ENCODE assay signal across 2 cellular contexts in the genomic region with DNA sequence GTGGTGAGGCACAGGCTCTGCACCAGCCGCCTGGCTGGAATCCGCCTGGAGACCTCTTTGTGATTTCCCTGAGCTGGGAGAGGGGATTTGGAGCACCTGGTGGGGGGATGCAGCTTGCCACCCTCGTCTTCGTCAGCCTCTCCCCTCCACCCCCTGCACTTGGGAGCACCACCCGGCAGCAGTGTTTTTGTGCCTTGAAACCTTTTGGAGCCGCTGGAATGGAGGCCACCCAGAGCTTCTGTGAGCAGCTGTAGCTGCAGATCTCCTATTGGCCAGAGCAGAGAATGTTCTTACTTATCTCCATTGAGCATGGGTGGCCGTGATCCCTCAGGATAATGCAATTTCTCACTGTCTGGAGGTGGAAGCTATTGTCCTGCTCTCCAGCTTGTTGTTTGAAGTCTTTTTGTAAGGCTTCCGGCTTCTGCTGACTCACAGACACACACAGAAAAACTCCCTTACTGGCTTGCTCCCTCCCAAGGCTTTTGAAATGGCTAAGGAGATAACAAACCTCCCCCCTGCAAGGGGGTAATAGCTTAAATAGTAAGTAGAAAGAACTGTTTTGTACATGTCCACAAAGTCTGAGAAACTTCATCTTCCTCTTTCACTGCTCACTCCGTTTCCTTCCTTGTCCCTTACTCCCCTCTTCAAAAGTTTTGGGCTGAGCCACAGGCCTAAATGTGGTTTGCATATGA.
TF ChIP-seq lines count a peak whose summit lies in the region.

No MANE protein-coding gene starts in this region.

TF ChIP-seq in GM23338, 12 proteins besides CTCF, POLR2A, EP300 and RAD21:
- TF ChIP-seq, protein P1, sequence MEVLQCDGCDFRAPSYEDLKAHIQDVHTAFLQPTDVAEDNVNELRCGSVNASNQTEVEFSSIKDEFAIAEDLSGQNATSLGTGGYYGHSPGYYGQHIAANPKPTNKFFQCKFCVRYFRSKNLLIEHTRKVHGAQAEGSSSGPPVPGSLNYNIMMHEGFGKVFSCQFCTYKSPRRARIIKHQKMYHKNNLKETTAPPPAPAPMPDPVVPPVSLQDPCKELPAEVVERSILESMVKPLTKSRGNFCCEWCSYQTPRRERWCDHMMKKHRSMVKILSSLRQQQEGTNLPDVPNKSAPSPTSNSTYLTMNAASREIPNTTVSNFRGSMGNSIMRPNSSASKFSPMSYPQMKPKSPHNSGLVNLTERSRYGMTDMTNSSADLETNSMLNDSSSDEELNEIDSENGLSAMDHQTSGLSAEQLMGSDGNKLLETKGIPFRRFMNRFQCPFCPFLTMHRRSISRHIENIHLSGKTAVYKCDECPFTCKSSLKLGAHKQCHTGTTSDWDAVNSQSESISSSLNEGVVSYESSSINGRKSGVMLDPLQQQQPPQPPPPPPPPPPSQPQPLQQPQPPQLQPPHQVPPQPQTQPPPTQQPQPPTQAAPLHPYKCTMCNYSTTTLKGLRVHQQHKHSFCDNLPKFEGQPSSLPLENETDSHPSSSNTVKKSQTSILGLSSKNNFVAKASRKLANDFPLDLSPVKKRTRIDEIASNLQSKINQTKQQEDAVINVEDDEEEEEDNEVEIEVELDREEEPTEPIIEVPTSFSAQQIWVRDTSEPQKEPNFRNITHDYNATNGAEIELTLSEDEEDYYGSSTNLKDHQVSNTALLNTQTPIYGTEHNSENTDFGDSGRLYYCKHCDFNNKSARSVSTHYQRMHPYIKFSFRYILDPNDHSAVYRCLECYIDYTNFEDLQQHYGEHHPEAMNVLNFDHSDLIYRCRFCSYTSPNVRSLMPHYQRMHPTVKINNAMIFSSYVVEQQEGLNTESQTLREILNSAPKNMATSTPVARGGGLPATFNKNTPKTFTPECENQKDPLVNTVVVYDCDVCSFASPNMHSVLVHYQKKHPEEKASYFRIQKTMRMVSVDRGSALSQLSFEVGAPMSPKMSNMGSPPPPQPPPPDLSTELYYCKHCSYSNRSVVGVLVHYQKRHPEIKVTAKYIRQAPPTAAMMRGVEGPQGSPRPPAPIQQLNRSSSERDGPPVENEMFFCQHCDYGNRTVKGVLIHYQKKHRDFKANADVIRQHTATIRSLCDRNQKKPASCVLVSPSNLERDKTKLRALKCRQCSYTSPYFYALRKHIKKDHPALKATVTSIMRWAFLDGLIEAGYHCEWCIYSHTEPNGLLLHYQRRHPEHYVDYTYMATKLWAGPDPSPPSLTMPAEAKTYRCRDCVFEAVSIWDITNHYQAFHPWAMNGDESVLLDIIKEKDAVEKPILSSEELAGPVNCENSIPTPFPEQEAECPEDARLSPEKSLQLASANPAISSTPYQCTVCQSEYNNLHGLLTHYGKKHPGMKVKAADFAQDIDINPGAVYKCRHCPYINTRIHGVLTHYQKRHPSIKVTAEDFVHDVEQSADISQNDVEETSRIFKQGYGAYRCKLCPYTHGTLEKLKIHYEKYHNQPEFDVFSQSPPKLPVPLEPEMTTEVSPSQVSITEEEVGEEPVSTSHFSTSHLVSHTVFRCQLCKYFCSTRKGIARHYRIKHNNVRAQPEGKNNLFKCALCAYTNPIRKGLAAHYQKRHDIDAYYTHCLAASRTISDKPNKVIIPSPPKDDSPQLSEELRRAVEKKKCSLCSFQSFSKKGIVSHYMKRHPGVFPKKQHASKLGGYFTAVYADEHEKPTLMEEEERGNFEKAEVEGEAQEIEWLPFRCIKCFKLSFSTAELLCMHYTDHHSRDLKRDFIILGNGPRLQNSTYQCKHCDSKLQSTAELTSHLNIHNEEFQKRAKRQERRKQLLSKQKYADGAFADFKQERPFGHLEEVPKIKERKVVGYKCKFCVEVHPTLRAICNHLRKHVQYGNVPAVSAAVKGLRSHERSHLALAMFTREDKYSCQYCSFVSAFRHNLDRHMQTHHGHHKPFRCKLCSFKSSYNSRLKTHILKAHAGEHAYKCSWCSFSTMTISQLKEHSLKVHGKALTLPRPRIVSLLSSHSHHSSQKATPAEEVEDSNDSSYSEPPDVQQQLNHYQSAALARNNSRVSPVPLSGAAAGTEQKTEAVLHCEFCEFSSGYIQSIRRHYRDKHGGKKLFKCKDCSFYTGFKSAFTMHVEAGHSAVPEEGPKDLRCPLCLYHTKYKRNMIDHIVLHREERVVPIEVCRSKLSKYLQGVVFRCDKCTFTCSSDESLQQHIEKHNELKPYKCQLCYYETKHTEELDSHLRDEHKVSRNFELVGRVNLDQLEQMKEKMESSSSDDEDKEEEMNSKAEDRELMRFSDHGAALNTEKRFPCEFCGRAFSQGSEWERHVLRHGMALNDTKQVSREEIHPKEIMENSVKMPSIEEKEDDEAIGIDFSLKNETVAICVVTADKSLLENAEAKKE (CRISPR knock-in tag; IDR thresholded peaks at IDR 0.05): peak; percentile 88
- no peak for TF ChIP-seq NANOG (IDR thresholded peaks at IDR 0.05; ENCODE audit: borderline replicate concordance)
TF ChIP-seq in GM23338: peak in this region for 1.

TF ChIP-seq in K562, 482 proteins besides CTCF, POLR2A, EP300 and RAD21 (continued from another document and continues in another):
- no peak for TF ChIP-seq NR2C1 (IDR thresholded peaks at IDR 0.05)
- peak; percentile 10; the same call in 1 of the 2 replicates for TF ChIP-seq NR2C1 (tag; IDR thresholded peaks at IDR 0.05)
- peak; percentile 63 for TF ChIP-seq STAT5A (IDR thresholded peaks at IDR 0.05; ENCODE audit: borderline replicate concordance, low read length)
- no peak for TF ChIP-seq GTF2A2 (tag; IDR thresholded peaks at IDR 0.05)
- TF ChIP-seq SLC30A9 (CRISPR knock-in tag; IDR thresholded peaks at IDR 0.05): no peak
- TF ChIP-seq ZNF717 (CRISPR knock-in tag; IDR thresholded peaks at IDR 0.05): no peak
- TF ChIP-seq ZNF644 (tag; IDR thresholded peaks at IDR 0.05; ENCODE audit: low read depth): peak; percentile 75; the same call in 1 of the 2 replicates
- peak; percentile 94 for TF ChIP-seq DPF2 (IDR thresholded peaks at IDR 0.05)
- no peak for TF ChIP-seq HNRNPLL (IDR thresholded peaks at IDR 0.05; ENCODE audit: low read depth, low read length, poor library complexity, severe bottlenecking)
- TF ChIP-seq TEAD2 (tag; IDR thresholded peaks at IDR 0.05): no peak
- no peak for TF ChIP-seq PTBP1 (IDR thresholded peaks at IDR 0.05; ENCODE audit: low read depth, low read length)
- TF ChIP-seq, protein P2, sequence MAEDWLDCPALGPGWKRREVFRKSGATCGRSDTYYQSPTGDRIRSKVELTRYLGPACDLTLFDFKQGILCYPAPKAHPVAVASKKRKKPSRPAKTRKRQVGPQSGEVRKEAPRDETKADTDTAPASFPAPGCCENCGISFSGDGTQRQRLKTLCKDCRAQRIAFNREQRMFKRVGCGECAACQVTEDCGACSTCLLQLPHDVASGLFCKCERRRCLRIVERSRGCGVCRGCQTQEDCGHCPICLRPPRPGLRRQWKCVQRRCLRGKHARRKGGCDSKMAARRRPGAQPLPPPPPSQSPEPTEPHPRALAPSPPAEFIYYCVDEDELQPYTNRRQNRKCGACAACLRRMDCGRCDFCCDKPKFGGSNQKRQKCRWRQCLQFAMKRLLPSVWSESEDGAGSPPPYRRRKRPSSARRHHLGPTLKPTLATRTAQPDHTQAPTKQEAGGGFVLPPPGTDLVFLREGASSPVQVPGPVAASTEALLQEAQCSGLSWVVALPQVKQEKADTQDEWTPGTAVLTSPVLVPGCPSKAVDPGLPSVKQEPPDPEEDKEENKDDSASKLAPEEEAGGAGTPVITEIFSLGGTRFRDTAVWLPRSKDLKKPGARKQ (CRISPR knock-in tag; IDR thresholded peaks at IDR 0.05): no peak
- TF ChIP-seq, protein P3, sequence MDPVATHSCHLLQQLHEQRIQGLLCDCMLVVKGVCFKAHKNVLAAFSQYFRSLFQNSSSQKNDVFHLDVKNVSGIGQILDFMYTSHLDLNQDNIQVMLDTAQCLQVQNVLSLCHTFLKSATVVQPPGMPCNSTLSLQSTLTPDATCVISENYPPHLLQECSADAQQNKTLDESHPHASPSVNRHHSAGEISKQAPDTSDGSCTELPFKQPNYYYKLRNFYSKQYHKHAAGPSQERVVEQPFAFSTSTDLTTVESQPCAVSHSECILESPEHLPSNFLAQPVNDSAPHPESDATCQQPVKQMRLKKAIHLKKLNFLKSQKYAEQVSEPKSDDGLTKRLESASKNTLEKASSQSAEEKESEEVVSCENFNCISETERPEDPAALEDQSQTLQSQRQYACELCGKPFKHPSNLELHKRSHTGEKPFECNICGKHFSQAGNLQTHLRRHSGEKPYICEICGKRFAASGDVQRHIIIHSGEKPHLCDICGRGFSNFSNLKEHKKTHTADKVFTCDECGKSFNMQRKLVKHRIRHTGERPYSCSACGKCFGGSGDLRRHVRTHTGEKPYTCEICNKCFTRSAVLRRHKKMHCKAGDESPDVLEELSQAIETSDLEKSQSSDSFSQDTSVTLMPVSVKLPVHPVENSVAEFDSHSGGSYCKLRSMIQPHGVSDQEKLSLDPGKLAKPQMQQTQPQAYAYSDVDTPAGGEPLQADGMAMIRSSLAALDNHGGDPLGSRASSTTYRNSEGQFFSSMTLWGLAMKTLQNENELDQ (CRISPR knock-in tag; IDR thresholded peaks at IDR 0.05; ENCODE audit: borderline replicate concordance): no peak
- no peak for TF ChIP-seq CREBBP (IDR thresholded peaks at IDR 0.05; ENCODE audit: low read depth, low read length)
- TF ChIP-seq MED1 (CRISPR knock-in tag; IDR thresholded peaks at IDR 0.05; ENCODE audit: borderline replicate concordance): no peak
- no peak for TF ChIP-seq ZKSCAN3 (CRISPR knock-in tag; IDR thresholded peaks at IDR 0.05)
- peak in 1 of 2 experiments; percentile 9; a peak in 1 of 4 replicates for TF ChIP-seq NONO (IDR thresholded peaks at IDR 0.05; ENCODE audit: low read depth in 2 of 2, low read length in 1 of 2)
- no peak for TF ChIP-seq ZNF780A (CRISPR knock-in tag; IDR thresholded peaks at IDR 0.05)
- no peak for TF ChIP-seq HNRNPH1 (optimal IDR thresholded peaks at IDR 0.05; ENCODE audit: low read depth, low read length)
- TF ChIP-seq, protein P4, sequence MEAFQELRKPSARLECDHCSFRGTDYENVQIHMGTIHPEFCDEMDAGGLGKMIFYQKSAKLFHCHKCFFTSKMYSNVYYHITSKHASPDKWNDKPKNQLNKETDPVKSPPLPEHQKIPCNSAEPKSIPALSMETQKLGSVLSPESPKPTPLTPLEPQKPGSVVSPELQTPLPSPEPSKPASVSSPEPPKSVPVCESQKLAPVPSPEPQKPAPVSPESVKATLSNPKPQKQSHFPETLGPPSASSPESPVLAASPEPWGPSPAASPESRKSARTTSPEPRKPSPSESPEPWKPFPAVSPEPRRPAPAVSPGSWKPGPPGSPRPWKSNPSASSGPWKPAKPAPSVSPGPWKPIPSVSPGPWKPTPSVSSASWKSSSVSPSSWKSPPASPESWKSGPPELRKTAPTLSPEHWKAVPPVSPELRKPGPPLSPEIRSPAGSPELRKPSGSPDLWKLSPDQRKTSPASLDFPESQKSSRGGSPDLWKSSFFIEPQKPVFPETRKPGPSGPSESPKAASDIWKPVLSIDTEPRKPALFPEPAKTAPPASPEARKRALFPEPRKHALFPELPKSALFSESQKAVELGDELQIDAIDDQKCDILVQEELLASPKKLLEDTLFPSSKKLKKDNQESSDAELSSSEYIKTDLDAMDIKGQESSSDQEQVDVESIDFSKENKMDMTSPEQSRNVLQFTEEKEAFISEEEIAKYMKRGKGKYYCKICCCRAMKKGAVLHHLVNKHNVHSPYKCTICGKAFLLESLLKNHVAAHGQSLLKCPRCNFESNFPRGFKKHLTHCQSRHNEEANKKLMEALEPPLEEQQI (IDR thresholded peaks at IDR 0.05): peak; percentile 88
- TF ChIP-seq, protein P5, sequence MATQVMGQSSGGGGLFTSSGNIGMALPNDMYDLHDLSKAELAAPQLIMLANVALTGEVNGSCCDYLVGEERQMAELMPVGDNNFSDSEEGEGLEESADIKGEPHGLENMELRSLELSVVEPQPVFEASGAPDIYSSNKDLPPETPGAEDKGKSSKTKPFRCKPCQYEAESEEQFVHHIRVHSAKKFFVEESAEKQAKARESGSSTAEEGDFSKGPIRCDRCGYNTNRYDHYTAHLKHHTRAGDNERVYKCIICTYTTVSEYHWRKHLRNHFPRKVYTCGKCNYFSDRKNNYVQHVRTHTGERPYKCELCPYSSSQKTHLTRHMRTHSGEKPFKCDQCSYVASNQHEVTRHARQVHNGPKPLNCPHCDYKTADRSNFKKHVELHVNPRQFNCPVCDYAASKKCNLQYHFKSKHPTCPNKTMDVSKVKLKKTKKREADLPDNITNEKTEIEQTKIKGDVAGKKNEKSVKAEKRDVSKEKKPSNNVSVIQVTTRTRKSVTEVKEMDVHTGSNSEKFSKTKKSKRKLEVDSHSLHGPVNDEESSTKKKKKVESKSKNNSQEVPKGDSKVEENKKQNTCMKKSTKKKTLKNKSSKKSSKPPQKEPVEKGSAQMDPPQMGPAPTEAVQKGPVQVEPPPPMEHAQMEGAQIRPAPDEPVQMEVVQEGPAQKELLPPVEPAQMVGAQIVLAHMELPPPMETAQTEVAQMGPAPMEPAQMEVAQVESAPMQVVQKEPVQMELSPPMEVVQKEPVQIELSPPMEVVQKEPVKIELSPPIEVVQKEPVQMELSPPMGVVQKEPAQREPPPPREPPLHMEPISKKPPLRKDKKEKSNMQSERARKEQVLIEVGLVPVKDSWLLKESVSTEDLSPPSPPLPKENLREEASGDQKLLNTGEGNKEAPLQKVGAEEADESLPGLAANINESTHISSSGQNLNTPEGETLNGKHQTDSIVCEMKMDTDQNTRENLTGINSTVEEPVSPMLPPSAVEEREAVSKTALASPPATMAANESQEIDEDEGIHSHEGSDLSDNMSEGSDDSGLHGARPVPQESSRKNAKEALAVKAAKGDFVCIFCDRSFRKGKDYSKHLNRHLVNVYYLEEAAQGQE (CRISPR knock-in tag; IDR thresholded peaks at IDR 0.05; ENCODE audit: low read depth): no peak
- TF ChIP-seq NCOR1 (IDR thresholded peaks at IDR 0.05): peak; percentile 85
- TF ChIP-seq KDM2B (CRISPR knock-in tag; IDR thresholded peaks at IDR 0.05): no peak
- no peak for TF ChIP-seq FOXJ2 (tag; IDR thresholded peaks at IDR 0.05)
- TF ChIP-seq ZNF347 (CRISPR knock-in tag; IDR thresholded peaks at IDR 0.05; ENCODE audit: low read depth): no peak
- TF ChIP-seq CCNT2 (IDR thresholded peaks at IDR 0.05; ENCODE audit: borderline replicate concordance, extremely low read depth, insufficient read length, low read depth, low read length): peak; percentile 78
- no peak for TF ChIP-seq ZC3H4 (CRISPR knock-in tag; IDR thresholded peaks at IDR 0.05; ENCODE audit: borderline replicate concordance)
- TF ChIP-seq ARNT (IDR thresholded peaks at IDR 0.05): peak; percentile 66 to 89; a peak in 3 of 4 replicates
- TF ChIP-seq ZEB2 (IDR thresholded peaks at IDR 0.05): peak; percentile 82
- TF ChIP-seq ZFP36 (IDR thresholded peaks at IDR 0.05; ENCODE audit: low read depth, low read length, partially characterized antibody): no peak
- peak; percentile 58 to 69 for TF ChIP-seq NRF1 (conservative IDR thresholded peaks at IDR 0.05 in 1 of 2, IDR thresholded peaks at IDR 0.05 in 1 of 2)
- no peak for TF ChIP-seq ZNF143 (CRISPR knock-in tag; IDR thresholded peaks at IDR 0.05)
